Comparison of ENCODE assay signal across 17 cellular contexts in genomic region chr13:111917086-111917485, GRCh38.
DNase-seq lines count a peak whose midpoint lies in the region; ATAC-seq lines count a peak whose summit lies in the region.
"Had no signal": no experiment of that assay in that cellular context is flagged by ENCODE, and none has a peak within 500 bp of the region (broad histone marks: within the 10 kb centered on the region; RNA-seq: fewer than 3 reads in every experiment).

No MANE protein-coding gene starts in this region.

- H3K36me3 Mint-ChIP-seq in activated naive CD8-positive, alpha-beta T cell treated with anti-CD3 and anti-CD28 coated beads for 36 hours = no peaks in the 10 kb centered on the region
- H3K36me3 Mint-ChIP-seq in activated naive CD8-positive, alpha-beta T cell treated with anti-CD3 and anti-CD28 coated beads, Interleukin-2, amount 50 U/mL, for 24 hours (ENCODE audit: low read depth) = no peaks in the 10 kb centered on the region
- H3K36me3 Mint-ChIP-seq: CD14-positive monocyte; CD4-positive, alpha-beta memory T cell had no signal

- peaks cover 7% of the 10 kb centered on the region for H3K27me3 Mint-ChIP-seq in activated naive CD8-positive, alpha-beta T cell treated with anti-CD3 and anti-CD28 coated beads for 36 hours
- peaks cover 2% of the 10 kb centered on the region for H3K27me3 Mint-ChIP-seq in activated naive CD8-positive, alpha-beta T cell treated with anti-CD3 and anti-CD28 coated beads, Interleukin-2, amount 50 U/mL, for 24 hours

- H3K27ac Mint-ChIP-seq in activated naive CD8-positive, alpha-beta T cell treated with anti-CD3 and anti-CD28 coated beads for 36 hours = peak overlapping the region; percentile 54
- H3K27ac Mint-ChIP-seq in activated naive CD8-positive, alpha-beta T cell treated with anti-CD3 and anti-CD28 coated beads, Interleukin-2, amount 50 U/mL, for 24 hours = no peak overlapping the region
- H3K27ac Mint-ChIP-seq: CD4-positive, alpha-beta memory T cell had no signal

- no peak overlapping the region for H3K4me3 Mint-ChIP-seq in activated naive CD8-positive, alpha-beta T cell treated with anti-CD3 and anti-CD28 coated beads for 36 hours
- no peak overlapping the region for H3K4me3 Mint-ChIP-seq in activated naive CD8-positive, alpha-beta T cell treated with anti-CD3 and anti-CD28 coated beads, Interleukin-2, amount 50 U/mL, for 24 hours
- H3K4me3 Mint-ChIP-seq: CD14-positive monocyte; CD4-positive, alpha-beta memory T cell had no signal

- H3K4me1 Mint-ChIP-seq in activated naive CD8-positive, alpha-beta T cell treated with anti-CD3 and anti-CD28 coated beads for 36 hours = no peaks in the 10 kb centered on the region
- no peaks in the 10 kb centered on the region for H3K4me1 Mint-ChIP-seq in activated naive CD8-positive, alpha-beta T cell treated with anti-CD3 and anti-CD28 coated beads, Interleukin-2, amount 50 U/mL, for 24 hours
- H3K4me1 Mint-ChIP-seq: CD14-positive monocyte; CD4-positive, alpha-beta memory T cell had no signal

- intact Hi-C loops in posterior vena cava (cut with DNase I) = loop anchor here in 1 of 2 donors (5.0 kb wide), 1 partner anchor 625 kb away; no protein-coding TSS in a partner anchor

- H3K9me3 Mint-ChIP-seq in activated naive CD8-positive, alpha-beta T cell treated with anti-CD3 and anti-CD28 coated beads for 36 hours = no peaks in the 10 kb centered on the region
- H3K9me3 Mint-ChIP-seq in activated naive CD8-positive, alpha-beta T cell treated with anti-CD3 and anti-CD28 coated beads, Interleukin-2, amount 50 U/mL, for 24 hours = no peaks in the 10 kb centered on the region

- no peak for ATAC-seq in activated naive CD8-positive, alpha-beta T cell treated with anti-CD3 and anti-CD28 coated beads, Interleukin-2, amount 50 U/mL, for 24 hours
- ATAC-seq: GM12878 had no signal

- DNase-seq in activated naive CD8-positive, alpha-beta T cell treated with anti-CD3 and anti-CD28 coated beads for 36 hours = no peak
- no peak for DNase-seq in activated naive CD8-positive, alpha-beta T cell treated with anti-CD3 and anti-CD28 coated beads, Interleukin-2, amount 50 U/mL, for 24 hours
- DNase-seq in islet precursor cell (peak; percentile 48), posterior vena cava (ENCODE audit: low spot score) (peak; percentile 58), NCI-H1436 treated with DMSO at 0.1 percent for 48 hours (lab: John Stamatoyannopoulos, UW) (no peak), COLO829 (ENCODE audit: low spot score) (no peak), T-helper 9 cell (no peak)
- DNase-seq: 8988T; CD4-positive, alpha-beta memory T cell; DMS 273 treated with DMSO at 0.1 percent for 48 hours; DMS53; DND-41; EL; GM23248; HCEC 1CT had no signal

Comparison
In these comparisons a context has a peak if more than half of its experiments do, and no peak if none do; other contexts are left out.
1. DNase-seq: peak in islet precursor cell (single experiment) and posterior vena cava (single experiment); none in activated naive CD8-positive, alpha-beta T cell treated with anti-CD3 and anti-CD28 coated beads for 36 hours (single experiment), activated naive CD8-positive, alpha-beta T cell treated with anti-CD3 and anti-CD28 coated beads, Interleukin-2, amount 50 U/mL, for 24 hours (single experiment), NCI-H1436 treated with DMSO at 0.1 percent for 48 hours (single experiment), COLO829 (single experiment) and T-helper 9 cell (single experiment).